In the genomic region with DNA sequence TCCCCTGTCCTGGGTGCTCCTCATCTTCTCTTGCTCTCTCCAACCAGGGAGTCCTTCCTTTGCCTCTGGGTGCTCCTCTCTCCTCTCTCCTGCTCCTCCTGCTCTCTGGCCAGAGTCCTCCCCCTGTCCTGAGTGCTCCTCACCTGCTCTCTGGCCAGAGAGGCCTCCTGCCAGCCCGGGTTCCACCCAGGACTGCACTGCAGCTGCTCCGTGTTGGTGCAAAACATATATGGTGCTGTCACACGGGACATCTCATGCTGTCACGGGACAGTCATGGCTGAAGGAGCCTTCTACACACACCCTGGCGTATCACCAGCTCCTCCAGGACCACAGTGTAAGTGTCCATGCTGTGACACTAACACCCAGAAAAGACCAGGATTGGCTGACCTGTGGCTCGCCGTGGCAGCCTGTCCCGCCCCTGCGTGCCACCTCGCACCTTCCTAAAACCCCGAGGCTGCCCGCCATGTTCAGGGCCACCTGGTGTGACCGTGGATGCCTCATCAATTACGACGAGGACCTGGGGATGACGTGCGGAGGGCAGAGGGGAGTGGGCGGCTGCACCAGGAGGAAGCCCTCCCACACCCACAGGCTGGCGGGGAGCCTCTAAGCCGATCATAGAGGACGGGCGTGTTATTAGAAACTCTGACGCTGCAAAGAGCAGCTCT, we compare ENCODE assay signal across 23 cellular contexts. TPM values are rescaled to one million over a fixed set of nuclear protein-coding genes. Genes with fewer than 3 reads are reported as not detected.
DNase-seq lines count a peak whose midpoint lies in the region; ATAC-seq and TF ChIP-seq lines count a peak whose summit lies in the region.
"Had no signal": no experiment of that assay in that cellular context is flagged by ENCODE, and none has a peak within 500 bp of the region (broad histone marks: within the 10 kb centered on the region; RNA-seq: fewer than 3 reads in every experiment).

No MANE protein-coding gene starts in this region.

- H3K27ac Mint-ChIP-seq in IgD-negative memory B cell (peak overlapping the region in 2 of 3 donors; percentile 42 to 43), endodermal cell (peak overlapping the region; percentile 35)
- H3K27ac Mint-ChIP-seq: activated CD4-positive, alpha-beta T cell treated with anti-CD3 and anti-CD28 coated beads, Interleukin-2, amount 10 ng/mL, durations not matched to agents 24 days and 14 days; activated CD8-positive, alpha-beta memory T cell treated with anti-CD3 and anti-CD28 coated beads, Interleukin-2, amount 10 ng/mL, durations not matched to agents 7 days and 5 days; activated naive CD8-positive, alpha-beta T cell; CD8-positive, alpha-beta T cell; stimulated activated naive CD8-positive, alpha-beta T cell treated with anti-CD3 and anti-CD28 coated beads, Interleukin-15, Interleukin-2, amounts not matched to agents 100 ng/mL and 50 ng/mL, for 24 hours had no signal

- H3K36me3 ChIP-seq in endodermal cell (ENCODE audit: control insufficient read depth, insufficient read depth, low read length), result peaks cover 30% of the 10 kb centered on the region
- H3K36me3 ChIP-seq in psoas muscle (ENCODE audit: insufficient read depth in 1 of 2, low read depth in 1 of 2), result peaks cover 0 to 16% of the 10 kb centered on the region in 2 donors

- 95 to 96% methylated on average over 15 to 23 of the region's 23 CpGs for WGBS in endodermal cell (ENCODE audit: insufficient coverage in 1 of 2, insufficient read length in 1 of 2), 2 experiments
- 89 to 93% (median 90%) methylated on average over 23 of the region's 23 CpGs for WGBS in psoas muscle, 3 donors

- H3K9me3 Mint-ChIP-seq in IgD-negative memory B cell, result no peaks in the 10 kb centered on the region
- no peaks in the 10 kb centered on the region for H3K9me3 Mint-ChIP-seq in endodermal cell
- H3K9me3 Mint-ChIP-seq: activated CD4-positive, alpha-beta T cell treated with anti-CD3 and anti-CD28 coated beads, Interleukin-2, amount 10 ng/mL, durations not matched to agents 24 days and 14 days; CD8-positive, alpha-beta T cell; stimulated activated naive CD8-positive, alpha-beta T cell treated with anti-CD3 and anti-CD28 coated beads, Interleukin-15, Interleukin-2, amounts not matched to agents 100 ng/mL and 50 ng/mL, for 24 hours had no signal

- H3K4me3 ChIP-seq in GM12865 (ENCODE audit: low read depth, low read length) (no peak overlapping the region), endodermal cell (ENCODE audit: low read length) (no peak overlapping the region), psoas muscle (no peak overlapping the region)

- no peaks in the 10 kb centered on the region for H3K4me1 ChIP-seq in endodermal cell (ENCODE audit: control insufficient read depth, insufficient read depth, low read length)
- no peaks in the 10 kb centered on the region for H3K4me1 ChIP-seq in psoas muscle

- ATAC-seq in psoas muscle (no peak), HG03378 (IDR thresholded peaks at IDR 0.05; ENCODE audit: unreplicated experiment) (no peak), GM19463 (IDR thresholded peaks at IDR 0.05; ENCODE audit: unreplicated experiment) (no peak)
- ATAC-seq: activated CD8-positive, alpha-beta memory T cell treated with anti-CD3 and anti-CD28 coated beads, Interleukin-2, amount 10 ng/mL, durations not matched to agents 7 days and 5 days; CD8-positive, alpha-beta T cell; SK-N-SH treated with all-trans-retinoic acid at 6 μM for 48 hours had no signal

- H3K36me3 Mint-ChIP-seq in IgD-negative memory B cell (peaks cover 5% of the 10 kb centered on the region), endodermal cell (ENCODE audit: low read depth) (peaks cover 62% of the 10 kb centered on the region)
- H3K36me3 Mint-ChIP-seq: activated naive CD8-positive, alpha-beta T cell had no signal

- peak; percentile 21 for DNase-seq in GM12865 (ENCODE audit: low read depth)
- peak; percentile 33 for DNase-seq in endodermal cell
- peak; percentile 11 to 15 for DNase-seq in psoas muscle
- no peak for DNase-seq in NCI-H2081 (lab: John Stamatoyannopoulos, UW)
- DNase-seq: activated CD4-positive, alpha-beta T cell treated with anti-CD3 and anti-CD28 coated beads, Interleukin-2, amount 10 ng/mL, durations not matched to agents 24 days and 14 days; activated CD8-positive, alpha-beta memory T cell treated with anti-CD3 and anti-CD28 coated beads, Interleukin-2, amount 10 ng/mL, durations not matched to agents 7 days and 5 days; CD8-positive, alpha-beta T cell; GOT3; NCI-H1105 treated with DMSO at 0.1 percent for 48 hours; NCI-H2029; NCI-H2227 treated with DMSO at 0.1 percent for 48 hours; retina; RPMI8226; stimulated activated CD4-positive, alpha-beta T cell treated with anti-CD3 and anti-CD28 coated beads, Interleukin-4, amount 100 ng/mL, for 24 hours had no signal

- no peak overlapping the region for H3K9ac ChIP-seq in endodermal cell (ENCODE audit: extremely low read depth, low read length, poor library complexity, severe bottlenecking)

- H3K4me1 Mint-ChIP-seq in IgD-negative memory B cell (peaks cover 0 to 2% (median 0%) of the 10 kb centered on the region in 3 donors), endodermal cell (no peaks in the 10 kb centered on the region)
- H3K4me1 Mint-ChIP-seq: activated CD4-positive, alpha-beta T cell treated with anti-CD3 and anti-CD28 coated beads, Interleukin-2, amount 10 ng/mL, durations not matched to agents 24 days and 14 days; activated CD8-positive, alpha-beta memory T cell treated with anti-CD3 and anti-CD28 coated beads, Interleukin-2, amount 10 ng/mL, durations not matched to agents 7 days and 5 days had no signal

- H3K27ac ChIP-seq in endodermal cell (ENCODE audit: low read depth, low read length) (no peak overlapping the region), psoas muscle (no peak overlapping the region)
- H3K27ac ChIP-seq: epithelial cell of prostate had no signal

- no peaks in the 10 kb centered on the region for H3K27me3 Mint-ChIP-seq in IgD-negative memory B cell
- H3K27me3 Mint-ChIP-seq in endodermal cell (ENCODE audit: insufficient read depth), result no peaks in the 10 kb centered on the region
- H3K27me3 Mint-ChIP-seq: activated CD4-positive, alpha-beta T cell treated with anti-CD3 and anti-CD28 coated beads, Interleukin-2, amount 10 ng/mL, durations not matched to agents 24 days and 14 days; activated CD8-positive, alpha-beta memory T cell treated with anti-CD3 and anti-CD28 coated beads, Interleukin-2, amount 10 ng/mL, durations not matched to agents 7 days and 5 days; activated naive CD8-positive, alpha-beta T cell; stimulated activated naive CD8-positive, alpha-beta T cell treated with anti-CD3 and anti-CD28 coated beads, Interleukin-15, Interleukin-2, amounts not matched to agents 100 ng/mL and 50 ng/mL, for 24 hours had no signal

- H3K9me3 ChIP-seq in endodermal cell (ENCODE audit: control insufficient read depth, low read length) (no peaks in the 10 kb centered on the region), psoas muscle (no peaks in the 10 kb centered on the region)

- H3K4me3 Mint-ChIP-seq in IgD-negative memory B cell, result no peak overlapping the region
- H3K4me3 Mint-ChIP-seq in endodermal cell, result no peak overlapping the region
- H3K4me3 Mint-ChIP-seq: activated CD4-positive, alpha-beta T cell treated with anti-CD3 and anti-CD28 coated beads, Interleukin-2, amount 10 ng/mL, durations not matched to agents 24 days and 14 days; activated CD8-positive, alpha-beta memory T cell treated with anti-CD3 and anti-CD28 coated beads, Interleukin-2, amount 10 ng/mL, durations not matched to agents 7 days and 5 days; activated naive CD8-positive, alpha-beta T cell; CD8-positive, alpha-beta T cell; stimulated activated naive CD8-positive, alpha-beta T cell treated with anti-CD3 and anti-CD28 coated beads, Interleukin-15, Interleukin-2, amounts not matched to agents 100 ng/mL and 50 ng/mL, for 24 hours had no signal

- no peaks in the 10 kb centered on the region for H3K27me3 ChIP-seq in endodermal cell (ENCODE audit: control insufficient read depth, insufficient read depth, low read length, poor library complexity, severe bottlenecking)
- no peaks in the 10 kb centered on the region for H3K27me3 ChIP-seq in psoas muscle (ENCODE audit: insufficient read depth in 3 of 3, low read length in 2 of 3)

- intact Hi-C loops in psoas muscle (cut with DNase I), result no loop called here

- TF ChIP-seq CTCF in GM12865 (IDR thresholded peaks at IDR 0.05; ENCODE audit: insufficient read depth, low read depth, low read length, missing control alignments), result no peak
- no peak for TF ChIP-seq CTCF in endodermal cell (conservative IDR thresholded peaks at IDR 0.05)
- TF ChIP-seq CTCF in psoas muscle (IDR thresholded peaks at IDR 0.05), result no peak

RNA-seq across cellular contexts. Expression of gene SLC6A3, which starts 27.9 kb away (rescaled TPM):
- not detected for polyA plus RNA-seq in IgD-negative memory B cell
- under 1 TPM in 1 of 2 donors, not detected in 1; 0.18 TPM for total RNA-seq in endodermal cell
- polyA plus RNA-seq in endodermal cell (2013, experiment 1 of 2), result 0.85 TPM
- 0.66 TPM for polyA plus RNA-seq in endodermal cell (2013, experiment 2 of 2)
- total RNA-seq in psoas muscle, result not detected
- under 1 TPM in 2 of 3 donors, not detected in 1; under 0.01 to 0.01 TPM for polyA plus RNA-seq in psoas muscle
- total RNA-seq: activated CD4-positive, alpha-beta T cell treated with anti-CD3 and anti-CD28 coated beads, Interleukin-2, amount 10 ng/mL, durations not matched to agents 24 days and 14 days; CD8-positive, alpha-beta T cell; G401; osteocyte had no signal

RNA-seq across cellular contexts. Expression of gene LPCAT1, which starts 50.7 kb away (rescaled TPM):
- 76.4 TPM for polyA plus RNA-seq in IgD-negative memory B cell
- total RNA-seq in endodermal cell, result 100 to 1,000 TPM in 1 of 2 donors, 10 to 100 TPM in 1; 78.5 to 124 TPM
- 72.3 TPM for polyA plus RNA-seq in endodermal cell (2013, experiment 1 of 2)
- polyA plus RNA-seq in endodermal cell (2013, experiment 2 of 2), result 67.4 TPM
- total RNA-seq in psoas muscle, result 1 to 10 TPM; 4.7 to 6.2 (median 6.1) TPM
- polyA plus RNA-seq in psoas muscle, result 1 to 10 TPM; 2.4 to 4.2 (median 3.4) TPM

Comparison
In these comparisons a context has a peak if more than half of its experiments do, and no peak if none do; other contexts are left out.
1. DNase-seq: peak in GM12865 (single experiment), endodermal cell (single experiment) and psoas muscle (2 of 2); none in NCI-H2081 (0 of 2).
2. RNA of gene LPCAT1, which starts 50.7 kb away (total RNA-seq): 78.5 to 124 TPM in endodermal cell; 4.7 to 6.2 TPM in psoas muscle; every median in the first group is over 10 times any median in the second.